22 cellular contexts compared by ENCODE assay signal in genomic region chr2:225055714-225056113, GRCh38. TPM values are rescaled to one million over a fixed set of nuclear protein-coding genes. Genes with fewer than 3 reads are reported as not detected.
DNase-seq lines count a peak whose midpoint lies in the region; ATAC-seq and TF ChIP-seq lines count a peak whose summit lies in the region.
"Had no signal": no experiment of that assay in that cellular context is flagged by ENCODE, and none has a peak within 500 bp of the region (broad histone marks: within the 10 kb centered on the region; RNA-seq: fewer than 3 reads in every experiment).

No MANE protein-coding gene starts in this region.

- TF ChIP-seq CTCF in CD8-positive, alpha-beta T cell (IDR thresholded peaks at IDR 0.05): no peak
- TF ChIP-seq CTCF in esophagus muscularis mucosa (IDR thresholded peaks at IDR 0.05): no peak

- H3K27ac ChIP-seq in CD8-positive, alpha-beta T cell (ENCODE audit: low read depth, low read length): no peak overlapping the region
- no peak overlapping the region for H3K27ac ChIP-seq in esophagus muscularis mucosa (replicated peaks in 1 of 4)
- H3K27ac ChIP-seq: A549, HL-60, PC-9, RWPE1 had no signal

- CTCF ChIA-PET in activated CD4-positive, alpha-beta memory T cell treated with anti-CD3 and anti-CD28 coated beads, Interleukin-2, amount 10 ng/mL, durations not matched to agents 7 days and 5 days (lab: Charles Lee): no interaction called here
- CTCF ChIA-PET in activated CD4-positive, alpha-beta memory T cell treated with anti-CD3 and anti-CD28 coated beads for 36 hours (lab: Charles Lee): interaction anchor here (1.4 kb wide), 1 partner anchor 68 kb away, joined by 3 read pairs; no protein-coding TSS in a partner anchor
- CTCF ChIA-PET in CD8-positive, alpha-beta T cell (lab: Charles Lee): interaction anchor here (1.3 to 1.5 kb wide), 3 partner anchors 15 to 127 kb away, joined by 3 to 4 read pairs (median 3); no protein-coding TSS in a partner anchor

- H3K4me3 ChIP-seq in CD8-positive, alpha-beta T cell (ENCODE audit: low read depth, low read length): no peak overlapping the region
- no peak overlapping the region for H3K4me3 ChIP-seq in esophagus muscularis mucosa
- H3K4me3 ChIP-seq: A549, HAP-1, MG63, PC-9 had no signal

- intact Hi-C loops in activated CD4-positive, alpha-beta memory T cell treated with anti-CD3 and anti-CD28 coated beads for 36 hours (cut with micrococcal nuclease): loop anchor here (1.0 to 2.0 kb wide), 2 partner anchors 10 to 13 kb away; partner anchors contain the start of gene DOCK10
- intact Hi-C loops in CD8-positive, alpha-beta T cell (cut with DNase I, micrococcal nuclease): loop anchor here (5.0 kb wide), 2 partner anchors 33 to 1782 kb away; partner anchors contain the start of gene RHBDD1 (in 1 of the 2)
- intact Hi-C loops in esophagus muscularis mucosa (cut with DNase I): no loop called here

- no peaks in the 10 kb centered on the region for H3K27me3 ChIP-seq in CD8-positive, alpha-beta T cell (ENCODE audit: insufficient read depth, low read length)
- H3K27me3 ChIP-seq in esophagus muscularis mucosa: no peaks in the 10 kb centered on the region
- H3K27me3 ChIP-seq: MG63 had no signal

- no peaks in the 10 kb centered on the region for H3K36me3 ChIP-seq in CD8-positive, alpha-beta T cell (ENCODE audit: insufficient read depth, low read length)
- H3K36me3 ChIP-seq in esophagus muscularis mucosa: no peaks in the 10 kb centered on the region
- H3K36me3 ChIP-seq: HAP-1, MG63 had no signal

- WGBS in esophagus muscularis mucosa: 86% methylated on average over 1 of the region's 1 CpG

- H3K36me3 Mint-ChIP-seq in activated CD4-positive, alpha-beta memory T cell treated with anti-CD3 and anti-CD28 coated beads, Interleukin-2, amount 10 ng/mL, durations not matched to agents 7 days and 5 days (ENCODE audit: low read depth): no peaks in the 10 kb centered on the region
- no peaks in the 10 kb centered on the region for H3K36me3 Mint-ChIP-seq in activated CD4-positive, alpha-beta memory T cell treated with anti-CD3 and anti-CD28 coated beads for 36 hours
- H3K36me3 Mint-ChIP-seq in CD8-positive, alpha-beta T cell: no peaks in the 10 kb centered on the region
- H3K36me3 Mint-ChIP-seq in T-helper 17 cell (ENCODE audit: low read depth) (no peaks in the 10 kb centered on the region), immature natural killer cell (peaks cover 0 to 3% (median 0%) of the 10 kb centered on the region in 3 donors)
- H3K36me3 Mint-ChIP-seq: IgD-negative memory B cell had no signal

- no peaks in the 10 kb centered on the region for H3K9me3 ChIP-seq in CD8-positive, alpha-beta T cell (ENCODE audit: low read length)
- H3K9me3 ChIP-seq in T-helper 17 cell (ENCODE audit: control insufficient read depth, low read length, poor library complexity, severe bottlenecking) (no peaks in the 10 kb centered on the region), esophagus muscularis mucosa (no peaks in the 10 kb centered on the region)
- H3K9me3 ChIP-seq: A549, HAP-1, MG63 had no signal

- no peak for ATAC-seq in CD8-positive, alpha-beta T cell
- ATAC-seq in T-helper 17 cell (no peak), GM18520 (IDR thresholded peaks at IDR 0.05; ENCODE audit: unreplicated experiment) (no peak)
- ATAC-seq: A549 had no signal

- POLR2A ChIA-PET in activated CD4-positive, alpha-beta memory T cell treated with anti-CD3 and anti-CD28 coated beads, Interleukin-2, amount 10 ng/mL, durations not matched to agents 7 days and 5 days (lab: Charles Lee): interaction anchor here (1.0 to 2.7 kb wide), 3 partner anchors 13 to 122 kb away, joined by 3 to 32 read pairs (median 6); partner anchors contain the start of gene DOCK10
- POLR2A ChIA-PET in activated CD4-positive, alpha-beta memory T cell treated with anti-CD3 and anti-CD28 coated beads for 36 hours (lab: Charles Lee): no interaction called here
- POLR2A ChIA-PET in CD8-positive, alpha-beta T cell (lab: Charles Lee): interaction anchor here (1.3 to 2.1 kb wide), 3 partner anchors 14 to 69 kb away, joined by 3 to 9 read pairs (median 7); partner anchors contain the start of gene DOCK10

- no peak for TF ChIP-seq POLR2A in esophagus muscularis mucosa (IDR thresholded peaks at IDR 0.05; ENCODE audit: low read depth)

- H3K27ac Mint-ChIP-seq in activated CD4-positive, alpha-beta memory T cell treated with anti-CD3 and anti-CD28 coated beads, Interleukin-2, amount 10 ng/mL, durations not matched to agents 7 days and 5 days: peak overlapping the region; percentile 49
- H3K27ac Mint-ChIP-seq in activated CD4-positive, alpha-beta memory T cell treated with anti-CD3 and anti-CD28 coated beads for 36 hours: no peak overlapping the region
- H3K27ac Mint-ChIP-seq in CD8-positive, alpha-beta T cell: peak overlapping the region; percentile 86
- H3K27ac Mint-ChIP-seq in T-helper 17 cell: peak overlapping the region; percentile 73
- peak overlapping the region in 3 of 6 donors; percentile 3 to 75 (median 72) for H3K27ac Mint-ChIP-seq in immature natural killer cell
- H3K27ac Mint-ChIP-seq: IgD-negative memory B cell had no signal

- H3K9me3 Mint-ChIP-seq in activated CD4-positive, alpha-beta memory T cell treated with anti-CD3 and anti-CD28 coated beads, Interleukin-2, amount 10 ng/mL, durations not matched to agents 7 days and 5 days: no peaks in the 10 kb centered on the region
- H3K9me3 Mint-ChIP-seq in activated CD4-positive, alpha-beta memory T cell treated with anti-CD3 and anti-CD28 coated beads for 36 hours: peaks cover 3% of the 10 kb centered on the region
- H3K9me3 Mint-ChIP-seq in CD8-positive, alpha-beta T cell: no peaks in the 10 kb centered on the region
- no peaks in the 10 kb centered on the region for H3K9me3 Mint-ChIP-seq in immature natural killer cell

- no peaks in the 10 kb centered on the region for H3K27me3 Mint-ChIP-seq in activated CD4-positive, alpha-beta memory T cell treated with anti-CD3 and anti-CD28 coated beads, Interleukin-2, amount 10 ng/mL, durations not matched to agents 7 days and 5 days
- H3K27me3 Mint-ChIP-seq in activated CD4-positive, alpha-beta memory T cell treated with anti-CD3 and anti-CD28 coated beads for 36 hours: no peaks in the 10 kb centered on the region
- H3K27me3 Mint-ChIP-seq in CD8-positive, alpha-beta T cell (ENCODE audit: low read depth): no peaks in the 10 kb centered on the region
- no peaks in the 10 kb centered on the region for H3K27me3 Mint-ChIP-seq in T-helper 17 cell
- H3K27me3 Mint-ChIP-seq in immature natural killer cell (ENCODE audit: low read depth in 3 of 3): peaks cover 0 to 2% (median under 1%) of the 10 kb centered on the region in 3 donors
- H3K27me3 Mint-ChIP-seq: IgD-negative memory B cell had no signal

- H3K4me3 Mint-ChIP-seq in activated CD4-positive, alpha-beta memory T cell treated with anti-CD3 and anti-CD28 coated beads, Interleukin-2, amount 10 ng/mL, durations not matched to agents 7 days and 5 days: no peak overlapping the region
- no peak overlapping the region for H3K4me3 Mint-ChIP-seq in activated CD4-positive, alpha-beta memory T cell treated with anti-CD3 and anti-CD28 coated beads for 36 hours
- peak overlapping the region; percentile 21 for H3K4me3 Mint-ChIP-seq in CD8-positive, alpha-beta T cell
- H3K4me3 Mint-ChIP-seq in T-helper 17 cell (peak overlapping the region; percentile 31), immature natural killer cell (peak overlapping the region; percentile 5 to 61 (median 46))
- H3K4me3 Mint-ChIP-seq: IgD-negative memory B cell had no signal

- no peak for DNase-seq in activated CD4-positive, alpha-beta memory T cell treated with anti-CD3 and anti-CD28 coated beads, Interleukin-2, amount 10 ng/mL, durations not matched to agents 7 days and 5 days
- DNase-seq in activated CD4-positive, alpha-beta memory T cell treated with anti-CD3 and anti-CD28 coated beads for 36 hours: no peak
- DNase-seq in CD8-positive, alpha-beta T cell: no peak
- no peak for DNase-seq in T-helper 17 cell
- no peak for DNase-seq in immature natural killer cell
- DNase-seq in esophagus muscularis mucosa (ENCODE audit: extremely low spot score): no peak
- DNase-seq: DMS79 treated with DMSO at 0.1 percent for 48 hours, Karpas-422, MG63, NCI-H1092, NCI-H1436 treated with DMSO at 0.1 percent for 48 hours, NCI-H2029 treated with DMSO at 0.1 percent for 48 hours, NCI-H2171, NCI-H526, PC-9 had no signal

- TF ChIP-seq EP300 in esophagus muscularis mucosa (IDR thresholded peaks at IDR 0.05): no peak

- H3K4me1 ChIP-seq in CD8-positive, alpha-beta T cell (ENCODE audit: insufficient read depth, low read length): peaks cover 54% of the 10 kb centered on the region
- no peaks in the 10 kb centered on the region for H3K4me1 ChIP-seq in esophagus muscularis mucosa
- H3K4me1 ChIP-seq: HAP-1 had no signal

- H3K4me1 Mint-ChIP-seq in activated CD4-positive, alpha-beta memory T cell treated with anti-CD3 and anti-CD28 coated beads, Interleukin-2, amount 10 ng/mL, durations not matched to agents 7 days and 5 days: peaks cover 61% of the 10 kb centered on the region
- H3K4me1 Mint-ChIP-seq in activated CD4-positive, alpha-beta memory T cell treated with anti-CD3 and anti-CD28 coated beads for 36 hours (ENCODE audit: low read depth): peaks cover 56% of the 10 kb centered on the region
- H3K4me1 Mint-ChIP-seq in CD8-positive, alpha-beta T cell (ENCODE audit: low read depth): peaks cover 69% of the 10 kb centered on the region
- H3K4me1 Mint-ChIP-seq in T-helper 17 cell (peaks cover 40% of the 10 kb centered on the region), immature natural killer cell (peaks cover 52 to 73% of the 10 kb centered on the region in 2 donors)

RNA-seq across cellular contexts. Expression of gene DOCK10, which starts 13.4 kb away (rescaled TPM):
- total RNA-seq in activated CD4-positive, alpha-beta memory T cell treated with anti-CD3 and anti-CD28 coated beads, Interleukin-2, amount 10 ng/mL, durations not matched to agents 7 days and 5 days: 100 to 1,000 TPM; 223 to 239 TPM
- total RNA-seq in activated CD4-positive, alpha-beta memory T cell treated with anti-CD3 and anti-CD28 coated beads for 36 hours: 100 to 1,000 TPM; 134 to 139 TPM
- total RNA-seq in CD8-positive, alpha-beta T cell: 100 to 1,000 TPM; 183 to 188 TPM
- total RNA-seq in T-helper 17 cell (100 to 1,000 TPM; 185 to 233 TPM), esophagus muscularis mucosa (10 to 100 TPM in 1 of 4 donors, 1 to 10 TPM in 3; 1.9 to 11.6 (median 6.3) TPM)
- 10 to 100 TPM; 10.2 to 61.9 (median 22.9) TPM for polyA plus RNA-seq in immature natural killer cell
- total RNA-seq: G401 had no signal

Comparison
In these comparisons a context has a peak if more than half of its experiments do, and no peak if none do; other contexts are left out.
1. H3K4me3 Mint-ChIP-seq: peak in CD8-positive, alpha-beta T cell (single experiment), T-helper 17 cell (single experiment) and immature natural killer cell (5 of 5); none in activated CD4-positive, alpha-beta memory T cell treated with anti-CD3 and anti-CD28 coated beads, Interleukin-2, amount 10 ng/mL, durations not matched to agents 7 days and 5 days (single experiment) and activated CD4-positive, alpha-beta memory T cell treated with anti-CD3 and anti-CD28 coated beads for 36 hours (single experiment).
2. RNA of gene DOCK10, which starts 13.4 kb away (total RNA-seq): 223 to 239 TPM in activated CD4-positive, alpha-beta memory T cell treated with anti-CD3 and anti-CD28 coated beads, Interleukin-2, amount 10 ng/mL, durations not matched to agents 7 days and 5 days, 185 to 233 TPM in T-helper 17 cell, 183 to 188 TPM in CD8-positive, alpha-beta T cell and 134 to 139 TPM in activated CD4-positive, alpha-beta memory T cell treated with anti-CD3 and anti-CD28 coated beads for 36 hours; 1.9 to 11.6 TPM in esophagus muscularis mucosa; every median in the first group is over 10 times any median in the second.